ENCODE assay signal across 1 cellular context in the genomic region with DNA sequence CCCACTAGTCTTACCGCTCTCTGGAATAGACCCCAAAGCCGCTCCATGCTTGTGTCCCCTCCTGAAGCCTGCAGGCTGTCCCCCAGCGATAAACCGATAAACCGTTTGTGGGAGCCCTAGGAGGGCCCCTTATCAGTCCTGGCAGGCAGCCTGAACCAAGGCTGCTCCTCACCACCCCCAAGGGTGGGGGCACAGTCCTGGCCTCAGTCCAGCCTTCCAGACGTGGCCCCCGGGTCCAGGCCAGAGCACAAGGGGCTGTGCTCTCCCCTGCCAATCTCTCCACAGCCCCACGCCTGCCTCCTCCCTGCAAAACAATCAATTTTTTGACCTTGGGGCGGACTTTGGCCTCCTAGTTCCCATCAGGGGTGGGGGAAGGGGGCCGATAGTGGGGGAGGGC.
A peak's percentile ranks its signal among the peaks of the same experiment; 100 is the strongest.
TF ChIP-seq lines count a peak whose summit lies in the region.

A gene (minus strand): TSS at position 90 of the 397 bp plus-strand sequence. CDS start 43 bp downstream, at position 47.

TF ChIP-seq in K562, 482 proteins besides CTCF, POLR2A, EP300 and RAD21 (continued from another document and continues in another):
- TF ChIP-seq, protein P1, sequence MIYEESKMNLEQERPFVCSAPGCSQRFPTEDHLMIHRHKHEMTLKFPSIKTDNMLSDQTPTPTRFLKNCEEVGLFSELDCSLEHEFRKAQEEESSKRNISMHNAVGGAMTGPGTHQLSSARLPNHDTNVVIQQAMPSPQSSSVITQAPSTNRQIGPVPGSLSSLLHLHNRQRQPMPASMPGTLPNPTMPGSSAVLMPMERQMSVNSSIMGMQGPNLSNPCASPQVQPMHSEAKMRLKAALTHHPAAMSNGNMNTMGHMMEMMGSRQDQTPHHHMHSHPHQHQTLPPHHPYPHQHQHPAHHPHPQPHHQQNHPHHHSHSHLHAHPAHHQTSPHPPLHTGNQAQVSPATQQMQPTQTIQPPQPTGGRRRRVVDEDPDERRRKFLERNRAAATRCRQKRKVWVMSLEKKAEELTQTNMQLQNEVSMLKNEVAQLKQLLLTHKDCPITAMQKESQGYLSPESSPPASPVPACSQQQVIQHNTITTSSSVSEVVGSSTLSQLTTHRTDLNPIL (CRISPR knock-in tag; IDR thresholded peaks at IDR 0.05) = no peak
- TF ChIP-seq MCM7 (IDR thresholded peaks at IDR 0.05) = no peak
- no peak for TF ChIP-seq CREBBP (IDR thresholded peaks at IDR 0.05; ENCODE audit: low read depth, low read length)
- TF ChIP-seq FUS (optimal IDR thresholded peaks at IDR 0.05; ENCODE audit: low read depth, low read length) = no peak
- TF ChIP-seq ZNF232 (CRISPR knock-in tag; IDR thresholded peaks at IDR 0.05) = no peak
- TF ChIP-seq, protein P2, sequence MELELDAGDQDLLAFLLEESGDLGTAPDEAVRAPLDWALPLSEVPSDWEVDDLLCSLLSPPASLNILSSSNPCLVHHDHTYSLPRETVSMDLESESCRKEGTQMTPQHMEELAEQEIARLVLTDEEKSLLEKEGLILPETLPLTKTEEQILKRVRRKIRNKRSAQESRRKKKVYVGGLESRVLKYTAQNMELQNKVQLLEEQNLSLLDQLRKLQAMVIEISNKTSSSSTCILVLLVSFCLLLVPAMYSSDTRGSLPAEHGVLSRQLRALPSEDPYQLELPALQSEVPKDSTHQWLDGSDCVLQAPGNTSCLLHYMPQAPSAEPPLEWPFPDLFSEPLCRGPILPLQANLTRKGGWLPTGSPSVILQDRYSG (tag; conservative IDR thresholded peaks at IDR 0.05; ENCODE audit: low read depth) = no peak
- no peak for TF ChIP-seq ZNF561 (CRISPR knock-in tag; conservative IDR thresholded peaks at IDR 0.05)
- TF ChIP-seq NFRKB (IDR thresholded peaks at IDR 0.05; ENCODE audit: low read depth) = no peak; the same call in 1 of the 2 replicates
- no peak for TF ChIP-seq ZNF77 (CRISPR knock-in tag; IDR thresholded peaks at IDR 0.05)
- TF ChIP-seq, protein P3, sequence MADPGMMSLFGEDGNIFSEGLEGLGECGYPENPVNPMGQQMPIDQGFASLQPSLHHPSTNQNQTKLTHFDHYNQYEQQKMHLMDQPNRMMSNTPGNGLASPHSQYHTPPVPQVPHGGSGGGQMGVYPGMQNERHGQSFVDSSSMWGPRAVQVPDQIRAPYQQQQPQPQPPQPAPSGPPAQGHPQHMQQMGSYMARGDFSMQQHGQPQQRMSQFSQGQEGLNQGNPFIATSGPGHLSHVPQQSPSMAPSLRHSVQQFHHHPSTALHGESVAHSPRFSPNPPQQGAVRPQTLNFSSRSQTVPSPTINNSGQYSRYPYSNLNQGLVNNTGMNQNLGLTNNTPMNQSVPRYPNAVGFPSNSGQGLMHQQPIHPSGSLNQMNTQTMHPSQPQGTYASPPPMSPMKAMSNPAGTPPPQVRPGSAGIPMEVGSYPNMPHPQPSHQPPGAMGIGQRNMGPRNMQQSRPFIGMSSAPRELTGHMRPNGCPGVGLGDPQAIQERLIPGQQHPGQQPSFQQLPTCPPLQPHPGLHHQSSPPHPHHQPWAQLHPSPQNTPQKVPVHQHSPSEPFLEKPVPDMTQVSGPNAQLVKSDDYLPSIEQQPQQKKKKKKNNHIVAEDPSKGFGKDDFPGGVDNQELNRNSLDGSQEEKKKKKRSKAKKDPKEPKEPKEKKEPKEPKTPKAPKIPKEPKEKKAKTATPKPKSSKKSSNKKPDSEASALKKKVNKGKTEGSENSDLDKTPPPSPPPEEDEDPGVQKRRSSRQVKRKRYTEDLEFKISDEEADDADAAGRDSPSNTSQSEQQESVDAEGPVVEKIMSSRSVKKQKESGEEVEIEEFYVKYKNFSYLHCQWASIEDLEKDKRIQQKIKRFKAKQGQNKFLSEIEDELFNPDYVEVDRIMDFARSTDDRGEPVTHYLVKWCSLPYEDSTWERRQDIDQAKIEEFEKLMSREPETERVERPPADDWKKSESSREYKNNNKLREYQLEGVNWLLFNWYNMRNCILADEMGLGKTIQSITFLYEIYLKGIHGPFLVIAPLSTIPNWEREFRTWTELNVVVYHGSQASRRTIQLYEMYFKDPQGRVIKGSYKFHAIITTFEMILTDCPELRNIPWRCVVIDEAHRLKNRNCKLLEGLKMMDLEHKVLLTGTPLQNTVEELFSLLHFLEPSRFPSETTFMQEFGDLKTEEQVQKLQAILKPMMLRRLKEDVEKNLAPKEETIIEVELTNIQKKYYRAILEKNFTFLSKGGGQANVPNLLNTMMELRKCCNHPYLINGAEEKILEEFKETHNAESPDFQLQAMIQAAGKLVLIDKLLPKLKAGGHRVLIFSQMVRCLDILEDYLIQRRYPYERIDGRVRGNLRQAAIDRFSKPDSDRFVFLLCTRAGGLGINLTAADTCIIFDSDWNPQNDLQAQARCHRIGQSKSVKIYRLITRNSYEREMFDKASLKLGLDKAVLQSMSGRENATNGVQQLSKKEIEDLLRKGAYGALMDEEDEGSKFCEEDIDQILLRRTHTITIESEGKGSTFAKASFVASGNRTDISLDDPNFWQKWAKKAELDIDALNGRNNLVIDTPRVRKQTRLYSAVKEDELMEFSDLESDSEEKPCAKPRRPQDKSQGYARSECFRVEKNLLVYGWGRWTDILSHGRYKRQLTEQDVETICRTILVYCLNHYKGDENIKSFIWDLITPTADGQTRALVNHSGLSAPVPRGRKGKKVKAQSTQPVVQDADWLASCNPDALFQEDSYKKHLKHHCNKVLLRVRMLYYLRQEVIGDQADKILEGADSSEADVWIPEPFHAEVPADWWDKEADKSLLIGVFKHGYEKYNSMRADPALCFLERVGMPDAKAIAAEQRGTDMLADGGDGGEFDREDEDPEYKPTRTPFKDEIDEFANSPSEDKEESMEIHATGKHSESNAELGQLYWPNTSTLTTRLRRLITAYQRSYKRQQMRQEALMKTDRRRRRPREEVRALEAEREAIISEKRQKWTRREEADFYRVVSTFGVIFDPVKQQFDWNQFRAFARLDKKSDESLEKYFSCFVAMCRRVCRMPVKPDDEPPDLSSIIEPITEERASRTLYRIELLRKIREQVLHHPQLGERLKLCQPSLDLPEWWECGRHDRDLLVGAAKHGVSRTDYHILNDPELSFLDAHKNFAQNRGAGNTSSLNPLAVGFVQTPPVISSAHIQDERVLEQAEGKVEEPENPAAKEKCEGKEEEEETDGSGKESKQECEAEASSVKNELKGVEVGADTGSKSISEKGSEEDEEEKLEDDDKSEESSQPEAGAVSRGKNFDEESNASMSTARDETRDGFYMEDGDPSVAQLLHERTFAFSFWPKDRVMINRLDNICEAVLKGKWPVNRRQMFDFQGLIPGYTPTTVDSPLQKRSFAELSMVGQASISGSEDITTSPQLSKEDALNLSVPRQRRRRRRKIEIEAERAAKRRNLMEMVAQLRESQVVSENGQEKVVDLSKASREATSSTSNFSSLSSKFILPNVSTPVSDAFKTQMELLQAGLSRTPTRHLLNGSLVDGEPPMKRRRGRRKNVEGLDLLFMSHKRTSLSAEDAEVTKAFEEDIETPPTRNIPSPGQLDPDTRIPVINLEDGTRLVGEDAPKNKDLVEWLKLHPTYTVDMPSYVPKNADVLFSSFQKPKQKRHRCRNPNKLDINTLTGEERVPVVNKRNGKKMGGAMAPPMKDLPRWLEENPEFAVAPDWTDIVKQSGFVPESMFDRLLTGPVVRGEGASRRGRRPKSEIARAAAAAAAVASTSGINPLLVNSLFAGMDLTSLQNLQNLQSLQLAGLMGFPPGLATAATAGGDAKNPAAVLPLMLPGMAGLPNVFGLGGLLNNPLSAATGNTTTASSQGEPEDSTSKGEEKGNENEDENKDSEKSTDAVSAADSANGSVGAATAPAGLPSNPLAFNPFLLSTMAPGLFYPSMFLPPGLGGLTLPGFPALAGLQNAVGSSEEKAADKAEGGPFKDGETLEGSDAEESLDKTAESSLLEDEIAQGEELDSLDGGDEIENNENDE (IDR thresholded peaks at IDR 0.05; ENCODE audit: low read depth, low read length) = no peak
- TF ChIP-seq CHCHD3 (CRISPR knock-in tag; IDR thresholded peaks at IDR 0.05) = no peak
- no peak for TF ChIP-seq GTF2A2 (tag; IDR thresholded peaks at IDR 0.05)
- no peak for TF ChIP-seq PHF20 (IDR thresholded peaks at IDR 0.05; ENCODE audit: partially characterized antibody)
- TF ChIP-seq, protein P4, sequence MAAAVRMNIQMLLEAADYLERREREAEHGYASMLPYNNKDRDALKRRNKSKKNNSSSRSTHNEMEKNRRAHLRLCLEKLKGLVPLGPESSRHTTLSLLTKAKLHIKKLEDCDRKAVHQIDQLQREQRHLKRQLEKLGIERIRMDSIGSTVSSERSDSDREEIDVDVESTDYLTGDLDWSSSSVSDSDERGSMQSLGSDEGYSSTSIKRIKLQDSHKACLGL (CRISPR knock-in tag; IDR thresholded peaks at IDR 0.05; ENCODE audit: borderline replicate concordance, poor library complexity, severe bottlenecking) = no peak
- TF ChIP-seq TCFL5 (CRISPR knock-in tag; conservative IDR thresholded peaks at IDR 0.05) = no peak
- TF ChIP-seq HNRNPUL1 (IDR thresholded peaks at IDR 0.05; ENCODE audit: low read length) = no peak
- no peak for TF ChIP-seq CBX1 (IDR thresholded peaks at IDR 0.05; ENCODE audit: low read depth)
- no peak for TF ChIP-seq FIP1L1 (IDR thresholded peaks at IDR 0.05; ENCODE audit: low read depth, low read length, poor library complexity, severe bottlenecking)
- TF ChIP-seq KAT8 (IDR thresholded peaks at IDR 0.05; ENCODE audit: low read depth) = no peak
- TF ChIP-seq, protein P5, sequence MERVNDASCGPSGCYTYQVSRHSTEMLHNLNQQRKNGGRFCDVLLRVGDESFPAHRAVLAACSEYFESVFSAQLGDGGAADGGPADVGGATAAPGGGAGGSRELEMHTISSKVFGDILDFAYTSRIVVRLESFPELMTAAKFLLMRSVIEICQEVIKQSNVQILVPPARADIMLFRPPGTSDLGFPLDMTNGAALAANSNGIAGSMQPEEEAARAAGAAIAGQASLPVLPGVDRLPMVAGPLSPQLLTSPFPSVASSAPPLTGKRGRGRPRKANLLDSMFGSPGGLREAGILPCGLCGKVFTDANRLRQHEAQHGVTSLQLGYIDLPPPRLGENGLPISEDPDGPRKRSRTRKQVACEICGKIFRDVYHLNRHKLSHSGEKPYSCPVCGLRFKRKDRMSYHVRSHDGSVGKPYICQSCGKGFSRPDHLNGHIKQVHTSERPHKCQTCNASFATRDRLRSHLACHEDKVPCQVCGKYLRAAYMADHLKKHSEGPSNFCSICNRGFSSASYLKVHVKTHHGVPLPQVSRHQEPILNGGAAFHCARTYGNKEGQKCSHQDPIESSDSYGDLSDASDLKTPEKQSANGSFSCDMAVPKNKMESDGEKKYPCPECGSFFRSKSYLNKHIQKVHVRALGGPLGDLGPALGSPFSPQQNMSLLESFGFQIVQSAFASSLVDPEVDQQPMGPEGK (CRISPR knock-in tag; IDR thresholded peaks at IDR 0.05; ENCODE audit: borderline replicate concordance) = no peak
- no peak for TF ChIP-seq ZNF121 (CRISPR knock-in tag; conservative IDR thresholded peaks at IDR 0.05)
- peak; percentile 83 for TF ChIP-seq MYC (IDR thresholded peaks at IDR 0.05; ENCODE audit: low read depth, low read length)
- no peak for TF ChIP-seq MYC (CRISPR knock-in tag; IDR thresholded peaks at IDR 0.05; ENCODE audit: borderline replicate concordance, low read depth)
- TF ChIP-seq CBX3 (IDR thresholded peaks at IDR 0.05; ENCODE audit: borderline replicate concordance in 1 of 2, low read length in 2 of 2) = peak in 1 of 2 experiments; percentile 38; a peak in 1 of 3 replicates
- TF ChIP-seq, protein P6, sequence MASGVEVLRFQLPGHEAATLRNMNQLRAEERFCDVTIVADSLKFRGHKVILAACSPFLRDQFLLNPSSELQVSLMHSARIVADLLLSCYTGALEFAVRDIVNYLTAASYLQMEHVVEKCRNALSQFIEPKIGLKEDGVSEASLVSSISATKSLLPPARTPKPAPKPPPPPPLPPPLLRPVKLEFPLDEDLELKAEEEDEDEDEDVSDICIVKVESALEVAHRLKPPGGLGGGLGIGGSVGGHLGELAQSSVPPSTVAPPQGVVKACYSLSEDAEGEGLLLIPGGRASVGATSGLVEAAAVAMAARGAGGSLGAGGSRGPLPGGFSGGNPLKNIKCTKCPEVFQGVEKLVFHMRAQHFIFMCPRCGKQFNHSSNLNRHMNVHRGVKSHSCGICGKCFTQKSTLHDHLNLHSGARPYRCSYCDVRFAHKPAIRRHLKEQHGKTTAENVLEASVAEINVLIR (CRISPR knock-in tag; IDR thresholded peaks at IDR 0.05) = no peak
- TF ChIP-seq SAFB2 (IDR thresholded peaks at IDR 0.05; ENCODE audit: borderline replicate concordance, low read depth, low read length, severe bottlenecking) = no peak
- TF ChIP-seq RFX7 (CRISPR knock-in tag; IDR thresholded peaks at IDR 0.05) = no peak
- no peak for TF ChIP-seq HCFC1 (IDR thresholded peaks at IDR 0.05; ENCODE audit: low read depth, low read length)
- TF ChIP-seq LCOR (CRISPR knock-in tag; IDR thresholded peaks at IDR 0.05) = peak; percentile 8; the same call in 1 of the 2 replicates
- TF ChIP-seq, protein P7, sequence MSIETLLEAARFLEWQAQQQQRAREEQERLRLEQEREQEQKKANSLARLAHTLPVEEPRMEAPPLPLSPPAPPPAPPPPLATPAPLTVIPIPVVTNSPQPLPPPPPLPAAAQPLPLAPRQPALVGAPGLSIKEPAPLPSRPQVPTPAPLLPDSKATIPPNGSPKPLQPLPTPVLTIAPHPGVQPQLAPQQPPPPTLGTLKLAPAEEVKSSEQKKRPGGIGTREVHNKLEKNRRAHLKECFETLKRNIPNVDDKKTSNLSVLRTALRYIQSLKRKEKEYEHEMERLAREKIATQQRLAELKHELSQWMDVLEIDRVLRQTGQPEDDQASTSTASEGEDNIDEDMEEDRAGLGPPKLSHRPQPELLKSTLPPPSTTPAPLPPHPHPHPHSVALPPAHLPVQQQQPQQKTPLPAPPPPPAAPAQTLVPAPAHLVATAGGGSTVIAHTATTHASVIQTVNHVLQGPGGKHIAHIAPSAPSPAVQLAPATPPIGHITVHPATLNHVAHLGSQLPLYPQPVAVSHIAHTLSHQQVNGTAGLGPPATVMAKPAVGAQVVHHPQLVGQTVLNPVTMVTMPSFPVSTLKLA (conservative IDR thresholded peaks at IDR 0.05) = peak in 1 of 2 experiments; percentile 70; a peak in 3 of 4 replicates
- no peak for TF ChIP-seq RBM25 (IDR thresholded peaks at IDR 0.05; ENCODE audit: low read depth, low read length, severe bottlenecking)
- TF ChIP-seq ZNF12 (CRISPR knock-in tag; IDR thresholded peaks at IDR 0.05) = no peak
- no peak for TF ChIP-seq SETDB1 (IDR thresholded peaks at IDR 0.05; ENCODE audit: low read length)
- no peak for TF ChIP-seq ZNF444 (CRISPR knock-in tag; IDR thresholded peaks at IDR 0.05)
- TF ChIP-seq MXI1 (IDR thresholded peaks at IDR 0.05; ENCODE audit: low read depth, low read length) = no peak
- TF ChIP-seq CBFA2T2 (conservative IDR thresholded peaks at IDR 0.05) = peak; percentile 96
- TF ChIP-seq CCNT2 (IDR thresholded peaks at IDR 0.05; ENCODE audit: borderline replicate concordance, extremely low read depth, insufficient read length, low read depth, low read length) = peak; percentile 99
- TF ChIP-seq NFATC3 (IDR thresholded peaks at IDR 0.05) = no peak
